Comparison of ENCODE assay signal across 3 cellular contexts in the genomic region with DNA sequence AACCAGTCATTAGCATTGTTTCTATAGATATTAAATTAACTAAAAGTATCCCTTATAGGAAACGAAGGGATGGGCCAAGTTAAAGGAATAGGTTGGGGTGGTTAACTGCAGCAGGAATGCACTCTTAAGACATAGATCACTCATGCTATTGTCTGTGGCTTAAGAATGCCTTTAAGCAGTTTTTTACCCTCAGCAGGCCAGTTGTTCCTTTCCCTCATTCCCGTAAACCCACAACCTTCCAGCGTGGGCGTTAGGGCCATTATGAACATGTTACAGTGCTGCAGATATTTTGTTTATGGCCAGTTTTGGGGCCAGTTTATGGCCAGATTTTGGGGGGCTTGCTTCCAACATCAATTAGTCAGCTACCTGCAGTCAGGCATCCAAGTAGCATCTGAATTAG.
DNase-seq lines count a peak whose midpoint lies in the region; TF ChIP-seq lines count a peak whose summit lies in the region.
"Not testable (repeated sequence)": the region's sequence is repeated elsewhere in the genome, so short reads cannot be mapped to it uniquely, and the experiment has no call there.

No MANE protein-coding gene starts in this region.

- not testable (repeated sequence) for H3K4me3 Mint-ChIP-seq in neural progenitor cell

- not testable (repeated sequence) for H3K9me3 ChIP-seq in SJCRH30 (replicated peaks); mammary epithelial cell (replicated peaks; ENCODE audit: insufficient read depth, low read length); neural progenitor cell (ENCODE audit: low read depth)

- not testable (repeated sequence) for H3K27me3 ChIP-seq in SJCRH30; mammary epithelial cell (ENCODE audit: insufficient read depth, low read length); neural progenitor cell

- H3K27ac ChIP-seq in SJCRH30; mammary epithelial cell (ENCODE audit: insufficient read depth, low read depth, low read length); neural progenitor cell: not testable (repeated sequence)

- 17% methylated on average over 4 of the region's 4 CpGs for WGBS in mammary epithelial cell (ENCODE audit: low coverage, missing lambda C conversion rate)

- H3K4me1 ChIP-seq in SJCRH30, result peaks cover 12% of the 10 kb centered on the region
- H3K4me1 ChIP-seq in mammary epithelial cell (ENCODE audit: insufficient read depth, low read length); neural progenitor cell: not testable (repeated sequence)

- not testable (repeated sequence) for H3K4me2 ChIP-seq in mammary epithelial cell (ENCODE audit: insufficient read depth, low read depth, low read length); neural progenitor cell

- TF ChIP-seq CTCF in mammary epithelial cell (conservative IDR thresholded peaks at IDR 0.05 in 1 of 2, IDR thresholded peaks at IDR 0.05 in 1 of 2; ENCODE audit: extremely low read depth in 1 of 2, insufficient read depth in 1 of 2, low read depth in 1 of 2, low read length in 2 of 2); neural progenitor cell (IDR thresholded peaks at IDR 0.05): not testable (repeated sequence)

- H4K20me1 ChIP-seq in mammary epithelial cell (ENCODE audit: insufficient read depth, low read length); neural progenitor cell (ENCODE audit: low read depth): not testable (repeated sequence)

- H3K27me3 Mint-ChIP-seq in neural progenitor cell (ENCODE audit: insufficient read depth, low read depth), result not testable (repeated sequence)

- BruUV-seq in mammary epithelial cell (replicated peaks; lab: Mats Ljungman, UMichigan), result not testable (repeated sequence)

- intact Hi-C loops in mammary epithelial cell (cut with micrococcal nuclease), result not testable (repeated sequence)

- not testable (repeated sequence) for H3K9ac ChIP-seq in mammary epithelial cell (ENCODE audit: insufficient read depth, low read length); neural progenitor cell

- CTCF ChIA-PET in mammary epithelial cell (lab: Charles Lee; ENCODE audit: low non-redundant PET), result not testable (repeated sequence)

- H3K27ac Mint-ChIP-seq in neural progenitor cell, result not testable (repeated sequence)

- not testable (repeated sequence) for H3K4me3 ChIP-seq in SJCRH30; mammary epithelial cell (replicated peaks in 1 of 3; ENCODE audit: insufficient read depth in 1 of 3, low read depth in 2 of 3, low read length in 3 of 3); neural progenitor cell

- not testable (repeated sequence) for H3K79me2 ChIP-seq in mammary epithelial cell (ENCODE audit: insufficient read depth, low read length); neural progenitor cell (ENCODE audit: low read depth)

- H3K36me3 ChIP-seq in SJCRH30; mammary epithelial cell (ENCODE audit: insufficient read depth, low read length); neural progenitor cell: not testable (repeated sequence)

- H2AFZ ChIP-seq in mammary epithelial cell (ENCODE audit: low read depth, low read length); neural progenitor cell (replicated peaks): not testable (repeated sequence)

- DNase-seq in SJCRH30, result peak; percentile 54 to 70
- DNase-seq in mammary epithelial cell, result peak; percentile 40
- peak; percentile 4 for DNase-seq in neural progenitor cell (ENCODE audit: low spot score)

- in situ Hi-C loops in mammary epithelial cell (cut with MboI; ENCODE audit: low sequenced_read_pairs in 2 of 2), result not testable (repeated sequence)

- dilution Hi-C loops in mammary epithelial cell (cut with HindIII; ENCODE audit: low sequenced_read_pairs), result not testable (repeated sequence)

- not testable (repeated sequence) for H3K9me3 Mint-ChIP-seq in neural progenitor cell

- H3K4me1 Mint-ChIP-seq in neural progenitor cell, result not testable (repeated sequence)

- not testable (repeated sequence) for H3F3A ChIP-seq in neural progenitor cell (ENCODE audit: low read depth)

- H3K36me3 Mint-ChIP-seq in neural progenitor cell, result not testable (repeated sequence)

Comparison
In these comparisons a context has a peak if more than half of its experiments do, and no peak if none do; other contexts are left out.
1. DNase-seq: peak in every context shown above with its lines; median percentile 62 in SJCRH30; 40 in mammary epithelial cell; 4 in neural progenitor cell.